In genomic region chr11:13117344-13117743, GRCh38 we compare ENCODE assay signal across 18 cellular contexts.
"Had no signal": no experiment of that assay in that cellular context is flagged by ENCODE, and none has a peak within 500 bp of the region (broad histone marks: within the 10 kb centered on the region; RNA-seq: fewer than 3 reads in every experiment).

No MANE protein-coding gene starts in this region.

- H3K4me3 ChIP-seq: colonic mucosa, gastrocnemius medialis, heart left ventricle, lung, pancreas, sigmoid colon had no signal

- H3K9me3 ChIP-seq: colonic mucosa, gastrocnemius medialis, pancreas, sigmoid colon had no signal

- FAIRE-seq: pancreas had no signal

- H3K4me3 Mint-ChIP-seq: activated CD4-positive, alpha-beta memory T cell treated with anti-CD3 and anti-CD28 coated beads, Interleukin-2, amount 10 ng/mL, durations not matched to agents 7 days and 5 days; activated CD4-positive, alpha-beta T cell treated with anti-CD3 and anti-CD28 coated beads for 36 hours; activated T-cell treated with anti-CD3 and anti-CD28 coated beads, Interleukin-2, amount 50 U/mL, for 4 hours; neural crest cell; stimulated activated memory B cell treated with anti-CD40 and anti-IgM and Interleukin-4, amounts not matched to agents 10 μg/mL and 1 μg/mL and 100 μg/mL, for 72 hours had no signal

- H3K4me1 ChIP-seq: colonic mucosa, gastrocnemius medialis, heart left ventricle, pancreas, sigmoid colon had no signal

- H3K9me3 Mint-ChIP-seq: activated CD4-positive, alpha-beta memory T cell treated with anti-CD3 and anti-CD28 coated beads, Interleukin-2, amount 10 ng/mL, durations not matched to agents 7 days and 5 days; activated T-cell treated with anti-CD3 and anti-CD28 coated beads, Interleukin-2, amount 50 U/mL, for 4 hours; stimulated activated memory B cell treated with anti-CD40 and anti-IgM and Interleukin-4, amounts not matched to agents 10 μg/mL and 1 μg/mL and 100 μg/mL, for 72 hours had no signal

- H3K27ac Mint-ChIP-seq: activated CD4-positive, alpha-beta memory T cell treated with anti-CD3 and anti-CD28 coated beads, Interleukin-2, amount 10 ng/mL, durations not matched to agents 7 days and 5 days; activated CD4-positive, alpha-beta T cell treated with anti-CD3 and anti-CD28 coated beads for 36 hours; stimulated activated memory B cell treated with anti-CD40 and anti-IgM and Interleukin-4, amounts not matched to agents 10 μg/mL and 1 μg/mL and 100 μg/mL, for 72 hours had no signal

- H3K36me3 ChIP-seq: colonic mucosa, gastrocnemius medialis, heart left ventricle, pancreas, sigmoid colon, WERI-Rb-1 had no signal

- DNase-seq: activated CD4-positive, alpha-beta memory T cell treated with anti-CD3 and anti-CD28 coated beads, Interleukin-2, amount 10 ng/mL, durations not matched to agents 7 days and 5 days; activated CD4-positive, alpha-beta T cell treated with anti-CD3 and anti-CD28 coated beads for 36 hours; activated effector memory CD4-positive, alpha-beta T cell treated with Interleukin-2 at 50 U/mL for 16 hours; activated naive CD4-positive, alpha-beta T cell treated with anti-CD3 and anti-CD28 coated beads, Interleukin-2, amount 50 U/mL, for 16 hours; activated T-cell treated with anti-CD3 and anti-CD28 coated beads, Interleukin-2, amount 50 U/mL, for 4 hours; caudate nucleus; colonic mucosa; effector CD8-positive, alpha-beta T cell; gastrocnemius medialis; heart left ventricle; left colon; pancreas; sigmoid colon; stimulated activated CD4-positive, alpha-beta T cell treated with anti-CD3 and anti-CD28 coated beads, Interleukin-2, amount 100 ng/mL, for 48 hours; WERI-Rb-1 had no signal

- H3K27me3 ChIP-seq: colonic mucosa, gastrocnemius medialis, heart left ventricle, pancreas, sigmoid colon had no signal

- H3K27ac ChIP-seq: colonic mucosa, gastrocnemius medialis, heart left ventricle, pancreas, sigmoid colon, WERI-Rb-1 had no signal

- H3K4me1 Mint-ChIP-seq: activated CD4-positive, alpha-beta T cell treated with anti-CD3 and anti-CD28 coated beads for 36 hours; stimulated activated memory B cell treated with anti-CD40 and anti-IgM and Interleukin-4, amounts not matched to agents 10 μg/mL and 1 μg/mL and 100 μg/mL, for 72 hours had no signal

- H3K36me3 Mint-ChIP-seq: stimulated activated memory B cell treated with anti-CD40 and anti-IgM and Interleukin-4, amounts not matched to agents 10 μg/mL and 1 μg/mL and 100 μg/mL, for 72 hours had no signal

- ATAC-seq: activated CD4-positive, alpha-beta T cell treated with anti-CD3 and anti-CD28 coated beads for 36 hours; activated T-cell treated with anti-CD3 and anti-CD28 coated beads, Interleukin-2, amount 50 U/mL, for 4 hours; gastrocnemius medialis; heart left ventricle; left colon; pancreas; stimulated activated memory B cell treated with anti-CD40 and anti-IgM and Interleukin-4, amounts not matched to agents 10 μg/mL and 1 μg/mL and 100 μg/mL, for 72 hours had no signal
